In the genomic region with DNA sequence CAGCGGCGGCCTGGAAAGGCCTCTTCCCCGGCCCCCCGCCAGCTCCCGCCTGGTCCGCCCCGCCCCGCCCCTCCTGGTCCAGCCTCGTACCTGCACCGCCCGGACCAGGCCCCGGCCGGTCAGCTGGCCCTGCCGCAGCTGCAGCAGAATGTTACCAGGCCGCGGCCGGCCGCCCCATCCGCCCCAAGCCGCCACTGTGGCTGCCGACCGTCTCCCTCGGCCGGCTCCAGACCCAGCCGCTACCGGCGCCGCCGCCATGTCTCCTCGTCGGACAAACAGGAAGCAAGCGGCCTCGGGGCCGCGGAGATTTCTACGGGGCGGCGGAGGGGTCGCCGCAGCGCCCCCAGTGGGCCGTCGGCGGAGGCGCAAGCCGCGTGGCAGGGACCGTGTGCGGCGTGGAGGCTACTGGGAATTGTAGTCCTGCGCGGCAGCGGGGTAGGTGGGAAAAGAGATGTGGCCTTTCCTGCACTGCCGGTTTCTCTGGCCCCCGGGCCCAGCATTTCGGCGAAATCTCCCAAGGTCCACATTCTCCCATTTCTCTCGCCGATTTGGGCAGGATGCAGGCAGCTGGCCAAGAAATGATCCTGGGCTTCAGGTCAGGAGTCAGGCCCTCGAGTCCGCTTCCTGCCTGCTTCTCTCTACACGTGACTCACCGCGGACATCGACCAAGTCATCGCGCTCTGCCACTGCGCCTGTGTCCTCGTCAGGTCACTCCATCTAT, we compare ENCODE assay signal across 8 cellular contexts. TPM values are rescaled to one million over a fixed set of nuclear protein-coding genes. Genes with fewer than 3 reads are reported as not detected.
DNase-seq lines count a peak whose midpoint lies in the region; ATAC-seq and TF ChIP-seq lines count a peak whose summit lies in the region.

A gene with protein sequence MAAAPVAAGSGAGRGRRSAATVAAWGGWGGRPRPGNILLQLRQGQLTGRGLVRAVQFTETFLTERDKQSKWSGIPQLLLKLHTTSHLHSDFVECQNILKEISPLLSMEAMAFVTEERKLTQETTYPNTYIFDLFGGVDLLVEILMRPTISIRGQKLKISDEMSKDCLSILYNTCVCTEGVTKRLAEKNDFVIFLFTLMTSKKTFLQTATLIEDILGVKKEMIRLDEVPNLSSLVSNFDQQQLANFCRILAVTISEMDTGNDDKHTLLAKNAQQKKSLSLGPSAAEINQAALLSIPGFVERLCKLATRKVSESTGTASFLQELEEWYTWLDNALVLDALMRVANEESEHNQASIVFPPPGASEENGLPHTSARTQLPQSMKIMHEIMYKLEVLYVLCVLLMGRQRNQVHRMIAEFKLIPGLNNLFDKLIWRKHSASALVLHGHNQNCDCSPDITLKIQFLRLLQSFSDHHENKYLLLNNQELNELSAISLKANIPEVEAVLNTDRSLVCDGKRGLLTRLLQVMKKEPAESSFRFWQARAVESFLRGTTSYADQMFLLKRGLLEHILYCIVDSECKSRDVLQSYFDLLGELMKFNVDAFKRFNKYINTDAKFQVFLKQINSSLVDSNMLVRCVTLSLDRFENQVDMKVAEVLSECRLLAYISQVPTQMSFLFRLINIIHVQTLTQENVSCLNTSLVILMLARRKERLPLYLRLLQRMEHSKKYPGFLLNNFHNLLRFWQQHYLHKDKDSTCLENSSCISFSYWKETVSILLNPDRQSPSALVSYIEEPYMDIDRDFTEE (minus strand): TSS at position 284 of the 721 bp plus-strand sequence. CDS start 26 bp downstream, at position 258.

- WGBS in endodermal cell (ENCODE audit: insufficient coverage in 1 of 2, insufficient read length in 1 of 2), 2 experiments = 12 to 45% methylated on average over 19 to 69 of the region's 69 CpGs
- WGBS in mesodermal cell (ENCODE audit: insufficient coverage in 2 of 2), 2 experiments = 12 to 13% methylated on average over 57 to 65 of the region's 69 CpGs

- peak within 1 kb of the TSS; percentile 95 for H3K27ac Mint-ChIP-seq in Caco-2 (ENCODE audit: unreplicated experiment)
- peak within 1 kb of the TSS; percentile 92 for H3K27ac Mint-ChIP-seq in activated CD8-positive, alpha-beta memory T cell treated with anti-CD3 and anti-CD28 coated beads, Interleukin-2, amount 10 ng/mL, durations not matched to agents 7 days and 5 days
- peak within 1 kb of the TSS; percentile 92 for H3K27ac Mint-ChIP-seq in endodermal cell

- DNase-seq in Caco-2 (peak; percentile 94 to 99), HPDE6-E6E7 (ENCODE audit: extremely low spot score) (peak; percentile 94), NOMO-1 (lab: John Stamatoyannopoulos, UW; ENCODE audit: unreplicated experiment in 2 of 2) (peak; percentile 82 to 92), endodermal cell (peak; percentile 95)
- DNase-seq in activated CD8-positive, alpha-beta memory T cell treated with anti-CD3 and anti-CD28 coated beads, Interleukin-2, amount 10 ng/mL, durations not matched to agents 7 days and 5 days = peak; percentile 92
- DNase-seq in stimulated activated CD8-positive, alpha-beta memory T cell treated with anti-CD3 and anti-CD28 coated beads, Interleukin-15, amount 100 ng/mL, for 48 hours (ENCODE audit: low read depth in 2 of 2) = peak; percentile 76 to 84

- H3K9ac ChIP-seq in endodermal cell (ENCODE audit: extremely low read depth, low read length, poor library complexity, severe bottlenecking) = peak within 1 kb of the TSS; percentile 92

- H3K9me3 ChIP-seq in Caco-2 (0 out of 2 replicates have a peak, but pooled peaks cover 2% of the 10 kb centered on the region), endodermal cell (ENCODE audit: control insufficient read depth, low read length) (no peaks in the 10 kb centered on the region), mesodermal cell (ENCODE audit: control insufficient read depth, low read length) (no peaks in the 10 kb centered on the region)

- TF ChIP-seq CTCF in Caco-2 (IDR thresholded peaks at IDR 0.05; ENCODE audit: insufficient read depth in 1 of 2, low read depth in 1 of 2, low read length in 1 of 2, severe bottlenecking in 1 of 2, unreplicated experiment in 1 of 2) (peak; percentile 99 to 100), endodermal cell (conservative IDR thresholded peaks at IDR 0.05) (peak; percentile 100)

- H3K4me1 Mint-ChIP-seq in Caco-2 (ENCODE audit: low read depth, unreplicated experiment) (peaks cover 20% of the 10 kb centered on the region), endodermal cell (peaks cover 23% of the 10 kb centered on the region)
- peaks cover 53% of the 10 kb centered on the region for H3K4me1 Mint-ChIP-seq in activated CD8-positive, alpha-beta memory T cell treated with anti-CD3 and anti-CD28 coated beads, Interleukin-2, amount 10 ng/mL, durations not matched to agents 7 days and 5 days

- H3K4me1 ChIP-seq in Caco-2 (peaks cover 16% of the 10 kb centered on the region), endodermal cell (ENCODE audit: control insufficient read depth, insufficient read depth, low read length) (no peaks in the 10 kb centered on the region), mesodermal cell (ENCODE audit: control insufficient read depth, insufficient read depth, low read length, poor library complexity, severe bottlenecking) (no peaks in the 10 kb centered on the region)

- CTCF ChIA-PET in Caco-2 (lab: Charles Lee) = interaction anchor here (0.6 to 1.2 kb wide), 18 partner anchors 31 to 981 kb away, joined by 3 to 13 read pairs (median 4); a partner anchor contains a TSS
- CTCF ChIA-PET in activated CD8-positive, alpha-beta memory T cell treated with anti-CD3 and anti-CD28 coated beads, Interleukin-2, amount 10 ng/mL, durations not matched to agents 7 days and 5 days (lab: Charles Lee) = interaction anchor here (1.1 to 4.1 kb wide), 9 partner anchors 13 to 219 kb away, joined by 3 to 23 read pairs (median 4); a partner anchor contains a TSS

- H3K27me3 Mint-ChIP-seq in Caco-2 (ENCODE audit: insufficient read depth, unreplicated experiment) (no peaks in the 10 kb centered on the region), endodermal cell (ENCODE audit: insufficient read depth) (peaks cover 13% of the 10 kb centered on the region)
- no peaks in the 10 kb centered on the region for H3K27me3 Mint-ChIP-seq in activated CD8-positive, alpha-beta memory T cell treated with anti-CD3 and anti-CD28 coated beads, Interleukin-2, amount 10 ng/mL, durations not matched to agents 7 days and 5 days

- H3K36me3 ChIP-seq in Caco-2 (ENCODE audit: control insufficient read depth, insufficient read depth, low read length) (no peaks in the 10 kb centered on the region; the same call in 1 of the 2 replicates), endodermal cell (ENCODE audit: control insufficient read depth, insufficient read depth, low read length) (peaks cover 4% of the 10 kb centered on the region), mesodermal cell (ENCODE audit: control insufficient read depth, insufficient read depth, low read length) (peaks cover 30% of the 10 kb centered on the region)

- POLR2A ChIA-PET in Caco-2 (lab: Charles Lee) = interaction anchor here (0.5 to 1.8 kb wide), 13 partner anchors 23 to 415 kb away, joined by 3 to 18 read pairs (median 3); a partner anchor contains a TSS

- H3K36me3 Mint-ChIP-seq in Caco-2 (ENCODE audit: insufficient read depth, unreplicated experiment) (peaks cover 20% of the 10 kb centered on the region), endodermal cell (ENCODE audit: low read depth) (peaks cover 23% of the 10 kb centered on the region)
- H3K36me3 Mint-ChIP-seq in activated CD8-positive, alpha-beta memory T cell treated with anti-CD3 and anti-CD28 coated beads, Interleukin-2, amount 10 ng/mL, durations not matched to agents 7 days and 5 days = peaks cover 12% of the 10 kb centered on the region

- peak within 1 kb of the TSS; percentile 79 for H3K4me3 ChIP-seq in Caco-2 (ENCODE audit: low read depth, low read length)
- H3K4me3 ChIP-seq in endodermal cell (ENCODE audit: low read length) = peak within 1 kb of the TSS; percentile 98
- H3K4me3 ChIP-seq in mesodermal cell (ENCODE audit: extremely low read depth, insufficient read depth, low read length, poor library complexity, severe bottlenecking) = peak within 1 kb of the TSS; percentile 85

- no TSS peak for BruUV-seq in Caco-2 (replicated peaks; lab: Mats Ljungman, UMichigan)

- H3K27ac ChIP-seq in endodermal cell (ENCODE audit: low read depth, low read length) (peak within 1 kb of the TSS; percentile 79), mesodermal cell (ENCODE audit: low read depth, low read length, severe bottlenecking) (peak within 1 kb of the TSS; percentile 89)

- peak; percentile 95 for ATAC-seq in GM19463 (IDR thresholded peaks at IDR 0.05; ENCODE audit: unreplicated experiment)
- ATAC-seq in activated CD8-positive, alpha-beta memory T cell treated with anti-CD3 and anti-CD28 coated beads, Interleukin-2, amount 10 ng/mL, durations not matched to agents 7 days and 5 days = peak; percentile 94

- intact Hi-C loops in Caco-2 (cut with micrococcal nuclease; ENCODE audit: unreplicated experiment) = loop anchor here (1.0 to 2.0 kb wide), 6 partner anchors 53 to 216 kb away; a partner anchor contains a TSS

- H3K4me3 Mint-ChIP-seq in Caco-2 (ENCODE audit: unreplicated experiment) (peak within 1 kb of the TSS; percentile 86), endodermal cell (peak within 1 kb of the TSS; percentile 70)
- H3K4me3 Mint-ChIP-seq in activated CD8-positive, alpha-beta memory T cell treated with anti-CD3 and anti-CD28 coated beads, Interleukin-2, amount 10 ng/mL, durations not matched to agents 7 days and 5 days = peak within 1 kb of the TSS; percentile 91

- no peaks in the 10 kb centered on the region for H3K9me3 Mint-ChIP-seq in Caco-2 (ENCODE audit: unreplicated experiment)
- H3K9me3 Mint-ChIP-seq in activated CD8-positive, alpha-beta memory T cell treated with anti-CD3 and anti-CD28 coated beads, Interleukin-2, amount 10 ng/mL, durations not matched to agents 7 days and 5 days (ENCODE audit: low read depth) = no peaks in the 10 kb centered on the region
- no peaks in the 10 kb centered on the region for H3K9me3 Mint-ChIP-seq in endodermal cell

- H3K27me3 ChIP-seq in Caco-2 (replicated peaks; ENCODE audit: control insufficient read depth, insufficient read depth, low read length) (no peaks in the 10 kb centered on the region), endodermal cell (ENCODE audit: control insufficient read depth, insufficient read depth, low read length, poor library complexity, severe bottlenecking) (no peaks in the 10 kb centered on the region)

RNA-seq across cellular contexts. Expression of the gene that starts here (rescaled TPM):
- total RNA-seq in Caco-2 (2022) = 144 and 146 TPM in 2 replicates
- total RNA-seq in activated CD8-positive, alpha-beta memory T cell treated with anti-CD3 and anti-CD28 coated beads, Interleukin-2, amount 10 ng/mL, durations not matched to agents 7 days and 5 days = 10 to 100 TPM; 56.9 to 70.9 TPM
- total RNA-seq in endodermal cell = 100 to 1,000 TPM in 1 of 2 donors, 10 to 100 TPM in 1; 84.2 to 103 TPM
- polyA plus RNA-seq in endodermal cell (2013, experiment 1 of 2) = 74.2 TPM
- 68.6 TPM for polyA plus RNA-seq in endodermal cell (2013, experiment 2 of 2)
- polyA plus RNA-seq in mesodermal cell (2013, experiment 1 of 2) = 85.0 TPM
- polyA plus RNA-seq in mesodermal cell (2013, experiment 2 of 2) = 75.2 TPM

Comparison
In these comparisons a context has a peak if more than half of its experiments do, and no peak if none do; other contexts are left out.
1. Peak in every context shown above with its lines: DNase-seq, ATAC-seq, H3K4me3 ChIP-seq and H3K27ac ChIP-seq.